In the genomic region with DNA sequence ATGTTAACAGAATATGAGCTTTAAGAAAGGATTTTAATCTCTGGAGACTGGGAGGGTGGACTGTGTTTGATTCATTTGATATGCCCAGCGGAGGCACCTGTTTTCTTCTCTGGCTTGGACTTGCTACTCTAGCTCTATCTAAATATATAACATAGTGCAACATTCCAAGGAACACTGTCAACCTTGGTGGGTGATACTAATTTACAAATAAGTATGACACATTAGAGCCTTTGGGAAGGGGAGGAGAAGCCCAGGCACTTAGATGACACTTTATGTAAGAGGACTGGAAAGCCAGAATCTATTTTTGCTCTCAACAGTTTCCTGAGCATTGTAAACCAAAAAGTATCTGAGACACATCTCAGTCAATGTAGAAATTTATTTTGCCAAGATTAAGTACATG, we compare ENCODE assay signal across 3 cellular contexts.
"Had no signal": no experiment of that assay in that cellular context is flagged by ENCODE, and none has a peak within 500 bp of the region (broad histone marks: within the 10 kb centered on the region; RNA-seq: fewer than 3 reads in every experiment).

No MANE protein-coding gene starts in this region.

- DNase-seq: GDM1, GF-D8 had no signal

- H3K4me3 ChIP-seq: GM12878 had no signal

- ATAC-seq: GM12878 had no signal
